ENCODE assay signal across 2 cellular contexts in genomic region chr6:44122821-44123220, GRCh38.
TF ChIP-seq lines count a peak whose summit lies in the region.

No MANE protein-coding gene starts in this region.

TF ChIP-seq in GM23338, 12 proteins besides CTCF, POLR2A, EP300 and RAD21:
- no peak for TF ChIP-seq STAT1 (IDR thresholded peaks at IDR 0.05; ENCODE audit: unreplicated experiment)
- TF ChIP-seq POLR2AphosphoS5 (IDR thresholded peaks at IDR 0.05; ENCODE audit: low read depth) = no peak
- no peak for TF ChIP-seq ZNF462 (CRISPR knock-in tag; IDR thresholded peaks at IDR 0.05)
- TF ChIP-seq, protein P1, sequence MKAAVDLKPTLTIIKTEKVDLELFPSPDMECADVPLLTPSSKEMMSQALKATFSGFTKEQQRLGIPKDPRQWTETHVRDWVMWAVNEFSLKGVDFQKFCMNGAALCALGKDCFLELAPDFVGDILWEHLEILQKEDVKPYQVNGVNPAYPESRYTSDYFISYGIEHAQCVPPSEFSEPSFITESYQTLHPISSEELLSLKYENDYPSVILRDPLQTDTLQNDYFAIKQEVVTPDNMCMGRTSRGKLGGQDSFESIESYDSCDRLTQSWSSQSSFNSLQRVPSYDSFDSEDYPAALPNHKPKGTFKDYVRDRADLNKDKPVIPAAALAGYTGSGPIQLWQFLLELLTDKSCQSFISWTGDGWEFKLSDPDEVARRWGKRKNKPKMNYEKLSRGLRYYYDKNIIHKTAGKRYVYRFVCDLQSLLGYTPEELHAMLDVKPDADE (IDR thresholded peaks at IDR 0.05) = no peak
- no peak for TF ChIP-seq NANOG (IDR thresholded peaks at IDR 0.05; ENCODE audit: borderline replicate concordance)
- no peak for TF ChIP-seq JUNB (IDR thresholded peaks at IDR 0.05; ENCODE audit: unreplicated experiment)
- TF ChIP-seq CREB1 (CRISPR knock-in tag; IDR thresholded peaks at IDR 0.05; ENCODE audit: low read depth) = no peak

TF ChIP-seq in endothelial cell of umbilical vein, 7 proteins besides CTCF, POLR2A, EP300 and RAD21:
- TF ChIP-seq FOS (IDR thresholded peaks at IDR 0.05; ENCODE audit: borderline replicate concordance, insufficient read depth, low read length) = no peak
- TF ChIP-seq, protein P2, sequence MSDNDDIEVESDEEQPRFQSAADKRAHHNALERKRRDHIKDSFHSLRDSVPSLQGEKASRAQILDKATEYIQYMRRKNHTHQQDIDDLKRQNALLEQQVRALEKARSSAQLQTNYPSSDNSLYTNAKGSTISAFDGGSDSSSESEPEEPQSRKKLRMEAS (IDR thresholded peaks at IDR 0.05; ENCODE audit: insufficient read depth, insufficient read length) = no peak
- no peak for TF ChIP-seq POLR2AphosphoS5 (IDR thresholded peaks at IDR 0.05; ENCODE audit: insufficient read depth, low read depth, low read length)
- TF ChIP-seq JUN (IDR thresholded peaks at IDR 0.05; ENCODE audit: borderline replicate concordance, insufficient read depth, insufficient read length, low read depth) = no peak
- TF ChIP-seq MYC (IDR thresholded peaks at IDR 0.05; ENCODE audit: low read depth, low read length) = no peak
- no peak for TF ChIP-seq GATA2 (IDR thresholded peaks at IDR 0.05; ENCODE audit: insufficient read depth, insufficient read length, low read depth, low read length)
- no peak for TF ChIP-seq EZH2 (IDR thresholded peaks at IDR 0.05; ENCODE audit: borderline replicate concordance, low read depth, low read length, severe bottlenecking)
TF ChIP-seq in endothelial cell of umbilical vein: peak in this region for 0.
